ENCODE assay signal across 14 cellular contexts in the genomic region with DNA sequence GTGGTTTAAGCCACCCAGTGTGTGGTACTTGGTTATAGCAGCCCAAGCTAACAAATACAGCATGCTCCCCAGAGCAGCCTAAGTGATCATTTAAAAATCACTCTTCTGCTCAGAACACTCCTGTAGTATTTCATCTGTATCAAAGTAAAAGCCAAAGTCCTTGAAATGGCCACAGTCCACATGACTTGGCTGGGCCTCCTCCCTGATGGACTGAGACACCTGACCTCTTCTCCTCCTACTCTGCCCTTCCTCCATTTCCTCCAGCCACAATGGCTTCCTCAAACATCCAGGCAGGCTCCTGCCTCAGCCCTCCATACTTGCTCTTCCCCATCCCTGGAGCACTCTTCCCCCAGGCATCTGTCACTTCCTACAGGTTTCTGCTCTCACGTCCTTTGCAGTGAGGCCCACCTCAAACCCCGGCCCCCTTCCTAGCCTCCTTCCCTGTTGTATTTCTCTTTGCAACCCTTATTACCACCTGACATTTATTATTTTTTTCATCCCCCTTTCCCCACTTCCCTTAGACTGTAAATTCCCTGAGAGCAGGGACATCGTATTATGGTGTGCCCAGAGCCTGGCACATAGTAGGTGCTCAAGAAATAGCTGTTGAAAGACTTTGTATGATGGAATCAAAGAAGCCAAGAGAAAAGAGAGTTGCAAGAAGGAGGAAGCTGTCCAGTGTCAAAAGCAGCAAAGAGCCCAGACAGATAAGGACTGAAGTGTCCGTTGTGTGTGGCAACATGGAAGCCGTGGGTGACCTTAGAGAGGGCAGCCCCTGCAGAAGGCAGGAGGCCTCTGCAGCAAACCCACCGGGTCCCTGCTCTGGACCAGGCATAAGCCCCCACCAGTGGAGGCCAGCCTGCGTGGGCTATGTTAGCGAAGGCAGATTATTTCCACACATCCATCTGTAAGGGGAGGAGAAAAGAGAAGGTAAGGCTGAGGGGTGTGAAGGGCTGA.
DNase-seq lines count a peak whose midpoint lies in the region; ATAC-seq and TF ChIP-seq lines count a peak whose summit lies in the region.
"Had no signal": no experiment of that assay in that cellular context is flagged by ENCODE, and none has a peak within 500 bp of the region (broad histone marks: within the 10 kb centered on the region; RNA-seq: fewer than 3 reads in every experiment).

No MANE protein-coding gene starts in this region.

- intact Hi-C loops in CD14-positive monocyte (cut with micrococcal nuclease), result loop anchor here (5.0 to 10.0 kb wide), 3 partner anchors 43 to 49 kb away; no protein-coding TSS in a partner anchor
- intact Hi-C loops in mucosa of descending colon (cut with DNase I, micrococcal nuclease), result no loop called here
- intact Hi-C loops in lower lobe of right lung (cut with DNase I), result no loop called here

- H3K9me3 ChIP-seq in CD4-positive, CD25-positive, alpha-beta regulatory T cell (ENCODE audit: control insufficient read depth in 2 of 2, low read length in 2 of 2), result no peaks in the 10 kb centered on the region
- H3K9me3 ChIP-seq in T-helper 17 cell (ENCODE audit: control insufficient read depth, low read length, poor library complexity, severe bottlenecking), result no peaks in the 10 kb centered on the region
- no peaks in the 10 kb centered on the region for H3K9me3 ChIP-seq in mucosa of descending colon
- no peaks in the 10 kb centered on the region for H3K9me3 ChIP-seq in lower lobe of right lung
- H3K9me3 ChIP-seq: BE2C, suprapubic skin had no signal

- H3K27me3 ChIP-seq in CD4-positive, CD25-positive, alpha-beta regulatory T cell (ENCODE audit: control insufficient read depth, insufficient read depth, low read length), result no peaks in the 10 kb centered on the region
- H3K27me3 ChIP-seq in lower lobe of right lung (ENCODE audit: low read depth), result no peaks in the 10 kb centered on the region
- H3K27me3 ChIP-seq: BE2C, suprapubic skin had no signal

- H3K36me3 Mint-ChIP-seq in CD14-positive monocyte (peaks cover 32 to 37% of the 10 kb centered on the region in 2 donors), T-helper 17 cell (ENCODE audit: low read depth) (peaks cover 10% of the 10 kb centered on the region), glutamatergic neuron (ENCODE audit: unreplicated experiment) (no peaks in the 10 kb centered on the region), HFFc6 (ENCODE audit: low read depth) (peaks cover 17% of the 10 kb centered on the region)
- peaks cover 33% of the 10 kb centered on the region for H3K36me3 Mint-ChIP-seq in CD4-positive, CD25-positive, alpha-beta regulatory T cell

- peaks cover 7% of the 10 kb centered on the region for H3K36me3 ChIP-seq in CD4-positive, CD25-positive, alpha-beta regulatory T cell (ENCODE audit: control insufficient read depth, insufficient read depth, low read length)
- no peaks in the 10 kb centered on the region for H3K36me3 ChIP-seq in mucosa of descending colon (ENCODE audit: low read depth)
- H3K36me3 ChIP-seq in lower lobe of right lung, result peaks cover 5% of the 10 kb centered on the region
- H3K36me3 ChIP-seq: BE2C, suprapubic skin had no signal

- peaks cover 0 to 3% (median 0%) of the 10 kb centered on the region in 3 donors for H3K27me3 Mint-ChIP-seq in CD14-positive monocyte (ENCODE audit: low read depth in 3 of 3)
- no peaks in the 10 kb centered on the region for H3K27me3 Mint-ChIP-seq in CD4-positive, CD25-positive, alpha-beta regulatory T cell
- no peaks in the 10 kb centered on the region for H3K27me3 Mint-ChIP-seq in T-helper 17 cell
- peaks cover 2% of the 10 kb centered on the region for H3K27me3 Mint-ChIP-seq in glutamatergic neuron (ENCODE audit: unreplicated experiment)
- no peaks in the 10 kb centered on the region for H3K27me3 Mint-ChIP-seq in HFFc6 (ENCODE audit: insufficient read depth)

- TF ChIP-seq CTCF in CD14-positive monocyte (IDR thresholded peaks at IDR 0.05) (no peak), mucosa of descending colon (IDR thresholded peaks at IDR 0.05) (no peak), lower lobe of right lung (IDR thresholded peaks at IDR 0.05) (no peak), glutamatergic neuron (IDR thresholded peaks at IDR 0.05; ENCODE audit: partially characterized antibody, unreplicated experiment) (no peak), HFFc6 (IDR thresholded peaks at IDR 0.05) (no peak)

- no peak for ATAC-seq in CD4-positive, CD25-positive, alpha-beta regulatory T cell (ENCODE audit: low read depth in 2 of 2)
- ATAC-seq in T-helper 17 cell (no peak), mucosa of descending colon (peak; percentile 29), lower lobe of right lung (no peak)
- ATAC-seq: PC-3 had no signal

- H3K9me3 Mint-ChIP-seq in CD14-positive monocyte (no peaks in the 10 kb centered on the region), glutamatergic neuron (ENCODE audit: unreplicated experiment) (no peaks in the 10 kb centered on the region), HFFc6 (no peaks in the 10 kb centered on the region)
- H3K9me3 Mint-ChIP-seq in CD4-positive, CD25-positive, alpha-beta regulatory T cell, result no peaks in the 10 kb centered on the region

- DNase-seq in CD14-positive monocyte (ENCODE audit: low spot score) (no peak), T-helper 17 cell (no peak), mucosa of descending colon (no peak), lower lobe of right lung (no peak), glutamatergic neuron (no peak), HFFc6 (no peak)
- DNase-seq in CD4-positive, CD25-positive, alpha-beta regulatory T cell, result no peak
- DNase-seq: amniotic stem cell, BE2C, NCI-H2029, NCI-H524, PC-3, retina had no signal

- H3K4me3 Mint-ChIP-seq in CD14-positive monocyte (peak overlapping the region; percentile 17 to 83), T-helper 17 cell (no peak overlapping the region), glutamatergic neuron (ENCODE audit: unreplicated experiment) (no peak overlapping the region), HFFc6 (no peak overlapping the region)
- peak overlapping the region in 1 of 4 donors; percentile 59 for H3K4me3 Mint-ChIP-seq in CD4-positive, CD25-positive, alpha-beta regulatory T cell

- H3K27ac Mint-ChIP-seq in CD14-positive monocyte (peak overlapping the region; percentile 85 to 93 (median 91)), T-helper 17 cell (peak overlapping the region; percentile 95), glutamatergic neuron (ENCODE audit: unreplicated experiment) (no peak overlapping the region), HFFc6 (no peak overlapping the region)
- H3K27ac Mint-ChIP-seq in CD4-positive, CD25-positive, alpha-beta regulatory T cell, result peak overlapping the region; percentile 83 to 90 (median 84)

- H3K4me3 ChIP-seq in CD4-positive, CD25-positive, alpha-beta regulatory T cell (ENCODE audit: low read depth, low read length), result no peak overlapping the region
- H3K4me3 ChIP-seq in mucosa of descending colon (no peak overlapping the region), lower lobe of right lung (no peak overlapping the region)
- H3K4me3 ChIP-seq: suprapubic skin had no signal

- H3K4me1 ChIP-seq in CD4-positive, CD25-positive, alpha-beta regulatory T cell (ENCODE audit: control insufficient read depth, insufficient read depth, low read length, poor library complexity, severe bottlenecking), result peaks cover 48% of the 10 kb centered on the region
- H3K4me1 ChIP-seq in mucosa of descending colon (ENCODE audit: low read depth), result peaks cover 11% of the 10 kb centered on the region
- peaks cover 46% of the 10 kb centered on the region for H3K4me1 ChIP-seq in lower lobe of right lung
- H3K4me1 ChIP-seq: BE2C had no signal

- no peak overlapping the region for H3K27ac ChIP-seq in CD4-positive, CD25-positive, alpha-beta regulatory T cell (ENCODE audit: insufficient read depth, low read length, poor library complexity, severe bottlenecking)
- no peak overlapping the region for H3K27ac ChIP-seq in lower lobe of right lung
- H3K27ac ChIP-seq: suprapubic skin had no signal

- peaks cover 64% of the 10 kb centered on the region for H3K4me1 Mint-ChIP-seq in CD14-positive monocyte
- H3K4me1 Mint-ChIP-seq in CD4-positive, CD25-positive, alpha-beta regulatory T cell, result peaks cover 24 to 65% (median 55%) of the 10 kb centered on the region in 4 donors
- peaks cover 51% of the 10 kb centered on the region for H3K4me1 Mint-ChIP-seq in T-helper 17 cell
- no peaks in the 10 kb centered on the region for H3K4me1 Mint-ChIP-seq in glutamatergic neuron (ENCODE audit: low read depth, unreplicated experiment)
- peaks cover 45% of the 10 kb centered on the region for H3K4me1 Mint-ChIP-seq in HFFc6 (ENCODE audit: low read depth)

Comparison
In these comparisons a context has a peak if more than half of its experiments do, and no peak if none do; other contexts are left out.
1. H3K27ac Mint-ChIP-seq: peak in CD14-positive monocyte (7 of 7), CD4-positive, CD25-positive, alpha-beta regulatory T cell (3 of 3) and T-helper 17 cell (single experiment); none in glutamatergic neuron (single experiment) and HFFc6 (single experiment).
2. H3K4me3 Mint-ChIP-seq: peak in CD14-positive monocyte (2 of 2); none in T-helper 17 cell (single experiment), glutamatergic neuron (single experiment) and HFFc6 (single experiment).
3. intact Hi-C loops: an anchor here in CD14-positive monocyte (5.0 to 10.0 kb wide); none called in mucosa of descending colon and lower lobe of right lung.